19 cellular contexts compared by ENCODE assay signal in the genomic region with DNA sequence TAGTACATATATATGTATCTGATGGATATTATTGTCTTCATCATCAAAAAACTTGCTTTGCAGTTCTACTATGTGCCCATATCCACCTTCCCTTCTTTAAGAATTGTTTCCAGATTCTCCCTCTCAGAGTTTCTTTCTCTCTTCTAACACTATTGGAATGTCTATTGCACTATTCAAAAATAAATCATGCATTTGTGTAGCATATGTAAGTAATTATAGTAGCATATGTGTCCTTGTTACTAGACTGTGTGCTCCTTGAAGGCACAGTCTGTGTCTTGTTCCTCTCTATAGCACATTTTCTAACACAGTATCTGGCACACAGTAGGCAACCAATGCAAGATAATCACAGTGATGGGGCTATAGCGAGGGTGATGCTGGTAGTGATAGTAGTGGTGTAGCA. TPM values are rescaled to one million over a fixed set of nuclear protein-coding genes. Genes with fewer than 3 reads are reported as not detected.
DNase-seq lines count a peak whose midpoint lies in the region; FAIRE-seq and TF ChIP-seq lines count a peak whose summit lies in the region.
"Had no signal": no experiment of that assay in that cellular context is flagged by ENCODE, and none has a peak within 500 bp of the region (broad histone marks: within the 10 kb centered on the region; RNA-seq: fewer than 3 reads in every experiment).

No MANE protein-coding gene starts in this region.

- DNase-seq in AG04450 (ENCODE audit: low read depth, low spot score) (no peak), GM04504 (ENCODE audit: low read depth) (peak; percentile 46), astrocyte (ENCODE audit: low read depth) (peak; percentile 11), fibroblast of the aortic adventitia (ENCODE audit: low read depth) (peak; percentile 52), RWPE1 (ENCODE audit: low spot score) (no peak), T1000 (lab: John Stamatoyannopoulos, UW) (no peak), endothelial cell (ENCODE audit: low spot score) (no peak), GM10266 (ENCODE audit: extremely low spot score) (no peak)
- DNase-seq: CD8-positive, alpha-beta memory T cell; DMS53; KG1; NCI-H187; NCI-H2227 treated with DMSO at 0.1 percent for 48 hours; NCI-H524 treated with DMSO at 0.1 percent for 48 hours; SIG-M5 had no signal

- H3K27me3 ChIP-seq in AG04450 (ENCODE audit: control insufficient read depth, insufficient read depth, low read length) (no peaks in the 10 kb centered on the region), astrocyte (ENCODE audit: insufficient read depth, low read length) (no peaks in the 10 kb centered on the region)
- H3K27me3 ChIP-seq: BLaER1 had no signal

- H3K9ac ChIP-seq in astrocyte (ENCODE audit: low read length): no peak overlapping the region
- H3K9ac ChIP-seq: BLaER1 had no signal

- no peaks in the 10 kb centered on the region for H3K36me3 Mint-ChIP-seq in astrocyte (ENCODE audit: low read depth, unreplicated experiment)
- H3K36me3 Mint-ChIP-seq in endothelial cell (ENCODE audit: low read depth, unreplicated experiment): no peaks in the 10 kb centered on the region

- POLR2A ChIA-PET in AG04450 (lab: Yijun Ruan, JAX): no interaction called here
- POLR2A ChIA-PET in RWPE1 (lab: Yijun Ruan, JAX; ENCODE audit: low non-redundant PET): no interaction called here

- no peaks in the 10 kb centered on the region for H3K27me3 Mint-ChIP-seq in astrocyte (ENCODE audit: low read depth, unreplicated experiment)
- peaks cover 3% of the 10 kb centered on the region for H3K27me3 Mint-ChIP-seq in endothelial cell (ENCODE audit: unreplicated experiment)
- H3K27me3 Mint-ChIP-seq: CD8-positive, alpha-beta memory T cell had no signal

- CTCF ChIA-PET in AG04450 (lab: Charles Lee): interaction anchor here (0.6 kb wide), 1 partner anchor 18 kb away, joined by 3 read pairs; no protein-coding TSS in a partner anchor
- CTCF ChIA-PET in RWPE1 (lab: Yijun Ruan, JAX): interaction anchor here (1.3 kb wide), 1 partner anchor 1050 kb away, joined by 7 read pairs; no protein-coding TSS in a partner anchor

- H3K4me3 ChIP-seq in AG04450 (ENCODE audit: low read depth, low read length) (no peak overlapping the region), astrocyte (ENCODE audit: insufficient read depth, low read depth, low read length) (no peak overlapping the region), fibroblast of the aortic adventitia (ENCODE audit: low read depth, low read length) (no peak overlapping the region)
- H3K4me3 ChIP-seq: BLaER1, HAP-1 had no signal

- H3K4me3 Mint-ChIP-seq in astrocyte (ENCODE audit: unreplicated experiment) (no peak overlapping the region), endothelial cell (ENCODE audit: unreplicated experiment) (no peak overlapping the region)
- H3K4me3 Mint-ChIP-seq: CD8-positive, alpha-beta memory T cell had no signal

- H3K9me3 ChIP-seq in AG04450 (ENCODE audit: control insufficient read depth, insufficient read depth, low read length): no peaks in the 10 kb centered on the region
- no peaks in the 10 kb centered on the region for H3K9me3 ChIP-seq in astrocyte (ENCODE audit: insufficient read depth, low read depth, low read length)
- H3K9me3 ChIP-seq: BLaER1, HAP-1 had no signal

- no peaks in the 10 kb centered on the region for H3K79me2 ChIP-seq in astrocyte (ENCODE audit: insufficient read depth, low read length)

- H3K4me2 ChIP-seq in astrocyte (ENCODE audit: low read length): no peak overlapping the region
- H3K4me2 ChIP-seq: BLaER1 had no signal

- no peak for TF ChIP-seq CTCF in AG04450 (IDR thresholded peaks at IDR 0.05; ENCODE audit: low read depth, low read length)
- no peak for TF ChIP-seq CTCF in astrocyte (IDR thresholded peaks at IDR 0.05; ENCODE audit: insufficient read depth, low read depth, low read length)
- no peak for TF ChIP-seq CTCF in fibroblast of the aortic adventitia (IDR thresholded peaks at IDR 0.05; ENCODE audit: insufficient read depth, low read length)
- TF ChIP-seq CTCF in RWPE1 (conservative IDR thresholded peaks at IDR 0.05; ENCODE audit: low read depth): no peak
- no peak for TF ChIP-seq CTCF in endothelial cell (IDR thresholded peaks at IDR 0.05; ENCODE audit: unreplicated experiment)
- TF ChIP-seq CTCF in GM10266 (IDR thresholded peaks at IDR 0.05; ENCODE audit: control insufficient read depth, insufficient read depth, low read depth, missing control alignments): no peak

- H3K4me1 Mint-ChIP-seq in astrocyte (ENCODE audit: low read depth, unreplicated experiment) (peaks cover 15% of the 10 kb centered on the region), endothelial cell (ENCODE audit: unreplicated experiment) (no peaks in the 10 kb centered on the region)
- H3K4me1 Mint-ChIP-seq: CD8-positive, alpha-beta memory T cell had no signal

- no peaks in the 10 kb centered on the region for H3K36me3 ChIP-seq in astrocyte (ENCODE audit: insufficient read depth, low read length)
- H3K36me3 ChIP-seq: BLaER1, HAP-1 had no signal

- H3K4me1 ChIP-seq in astrocyte (ENCODE audit: insufficient read depth, low read length): no peaks in the 10 kb centered on the region
- H3K4me1 ChIP-seq: BLaER1, HAP-1 had no signal

- no peak overlapping the region for H3K27ac Mint-ChIP-seq in astrocyte (ENCODE audit: unreplicated experiment)
- no peak overlapping the region for H3K27ac Mint-ChIP-seq in endothelial cell (ENCODE audit: unreplicated experiment)
- H3K27ac Mint-ChIP-seq: CD8-positive, alpha-beta memory T cell had no signal

- no peak overlapping the region for H2AFZ ChIP-seq in astrocyte (ENCODE audit: low read depth, low read length)

- H4K20me1 ChIP-seq in astrocyte (ENCODE audit: insufficient read depth, low read length): no peaks in the 10 kb centered on the region
- H4K20me1 ChIP-seq: BLaER1 had no signal

- FAIRE-seq in astrocyte (lab: Jason Lieb, UNC): no peak
- FAIRE-seq: HepG2 had no signal

- H3K9me3 Mint-ChIP-seq in astrocyte (ENCODE audit: unreplicated experiment) (no peaks in the 10 kb centered on the region), endothelial cell (ENCODE audit: unreplicated experiment) (no peaks in the 10 kb centered on the region)

- H3K27ac ChIP-seq in AG04450 (ENCODE audit: low read depth, low read length) (peak overlapping the region; percentile 76), astrocyte (ENCODE audit: low read depth, low read length) (no peak overlapping the region), RWPE1 (no peak overlapping the region)
- H3K27ac ChIP-seq: 22Rv1, BLaER1 had no signal

RNA-seq across cellular contexts. Expression of a gene that starts 43.4 kb away (rescaled TPM):
- polyA plus RNA-seq in AG04450 (2011; rRNA removed): 23.4 and 24.5 TPM in 2 replicates
- 56.6 and 58.1 TPM in 2 replicates for polyA minus RNA-seq in AG04450 (2011; rRNA and poly(A)+ RNA removed)
- total RNA-seq in astrocyte (33.7 and 37.1 TPM in 2 replicates), fibroblast of the aortic adventitia (ENCODE audit: low replicate concordance) (31.5 and 33.5 TPM in 2 replicates), endothelial cell (ENCODE audit: unreplicated experiment) (24.7 TPM)

Comparison
In these comparisons a context has a peak if more than half of its experiments do, and no peak if none do; other contexts are left out.
1. DNase-seq: peak in GM04504 (single experiment), astrocyte (single experiment) and fibroblast of the aortic adventitia (single experiment); none in AG04450 (single experiment), RWPE1 (single experiment), T1000 (single experiment), endothelial cell (single experiment) and GM10266 (single experiment).